In genomic region chr15:89499156-89499555, GRCh38 we compare ENCODE assay signal across 18 cellular contexts. TPM values are rescaled to one million over a fixed set of nuclear protein-coding genes. Genes with fewer than 3 reads are reported as not detected.
DNase-seq lines count a peak whose midpoint lies in the region; ATAC-seq and TF ChIP-seq lines count a peak whose summit lies in the region.
"Had no signal": no experiment of that assay in that cellular context is flagged by ENCODE, and none has a peak within 500 bp of the region (broad histone marks: within the 10 kb centered on the region; RNA-seq: fewer than 3 reads in every experiment).

No MANE protein-coding gene starts in this region.

- peak overlapping the region; percentile 66 for H3K4me2 ChIP-seq in PC-3 (ENCODE audit: low read length)

- no peaks in the 10 kb centered on the region for H3F3A ChIP-seq in PC-3 (ENCODE audit: low read length, unreplicated experiment)

- H3K9me3 ChIP-seq in PC-3 (ENCODE audit: low read length) = no peaks in the 10 kb centered on the region
- H3K9me3 ChIP-seq: MG63, Peyer's patch had no signal

- ATAC-seq in PC-3 = no peak
- ATAC-seq in sciatic nerve = no peak
- ATAC-seq in activated CD4-positive, CD25-positive, alpha-beta regulatory T cell treated with anti-CD3 and anti-CD28 coated beads, Interleukin-2, amount 50 U/mL, for 24 hours = no peak
- ATAC-seq in GM19467 (IDR thresholded peaks at IDR 0.05; ENCODE audit: unreplicated experiment) = no peak

- H3K9me2 ChIP-seq in PC-3 (replicated peaks; ENCODE audit: low read length) = no peaks in the 10 kb centered on the region

- no TSS peak for BruUV-seq in PC-3 (replicated peaks; lab: Mats Ljungman, UMichigan)

- no peaks in the 10 kb centered on the region for H3K27me3 ChIP-seq in PC-3 (ENCODE audit: low read length)

- TF ChIP-seq CTCF in C4-2B (conservative IDR thresholded peaks at IDR 0.05) (no peak), PC-3 (conservative IDR thresholded peaks at IDR 0.05; ENCODE audit: low read depth, low read length) (no peak)

- no peaks in the 10 kb centered on the region for H3K36me3 ChIP-seq in PC-3 (ENCODE audit: low read depth, low read length)
- H3K36me3 ChIP-seq: MG63, Peyer's patch had no signal

- H3K79me2 ChIP-seq in PC-3 (ENCODE audit: low read length) = no peaks in the 10 kb centered on the region

- POLR2A ChIA-PET in PC-3 (lab: Charles Lee; ENCODE audit: unreplicated experiment) = no interaction called here

- H3K27ac ChIP-seq in C4-2B (peak overlapping the region; percentile 52), PC-3 (ENCODE audit: low read length) (peak overlapping the region; percentile 98), epithelial cell of prostate (peak overlapping the region; percentile 82)
- H3K27ac ChIP-seq: Peyer's patch had no signal

- intact Hi-C loops in PC-3 (cut with micrococcal nuclease) = no loop called here
- intact Hi-C loops in sciatic nerve (cut with DNase I) = loop anchor here (10.0 kb wide), 1 partner anchor 64 kb away; no protein-coding TSS in a partner anchor

- CTCF ChIA-PET in PC-3 (lab: Charles Lee) = no interaction called here

- DNase-seq in PC-3 (no peak), epithelial cell of prostate (ENCODE audit: low read depth, low spot score) (no peak), sciatic nerve (ENCODE audit: low spot score) (peak; percentile 25), GM03348 (ENCODE audit: low spot score) (no peak)
- DNase-seq: CD8-positive, alpha-beta memory T cell; DMS 273 treated with DMSO at 0.1 percent for 48 hours; NCI-H1105; NCI-H1930; NCI-H2171; NCI-H446 treated with DMSO at 0.1 percent for 48 hours; NCI-H748 treated with DMSO at 0.1 percent for 48 hours had no signal

- peaks cover 42% of the 10 kb centered on the region for H3K4me1 ChIP-seq in PC-3 (ENCODE audit: insufficient read depth, low read length)

- H2AFZ ChIP-seq in PC-3 (ENCODE audit: low read length) = no peak overlapping the region

- no peaks in the 10 kb centered on the region for H4K20me1 ChIP-seq in PC-3 (ENCODE audit: low read length)

- H3K9ac ChIP-seq in PC-3 (ENCODE audit: low read length) = peak overlapping the region; percentile 81

- H3K4me3 ChIP-seq in PC-3 (ENCODE audit: low read length) = no peak overlapping the region
- H3K4me3 ChIP-seq: MG63, Peyer's patch had no signal

RNA-seq across cellular contexts. Expression of gene RHCG, which starts 2.8 kb away (rescaled TPM):
- total RNA-seq in PC-3 (2014; rRNA removed) = not detected in 2 replicates
- not detected for total RNA-seq in sciatic nerve
- total RNA-seq: CD8-positive, alpha-beta memory T cell; Daoy; H4; Peyer's patch had no signal
